ENCODE assay signal across 8 cellular contexts in the genomic region with DNA sequence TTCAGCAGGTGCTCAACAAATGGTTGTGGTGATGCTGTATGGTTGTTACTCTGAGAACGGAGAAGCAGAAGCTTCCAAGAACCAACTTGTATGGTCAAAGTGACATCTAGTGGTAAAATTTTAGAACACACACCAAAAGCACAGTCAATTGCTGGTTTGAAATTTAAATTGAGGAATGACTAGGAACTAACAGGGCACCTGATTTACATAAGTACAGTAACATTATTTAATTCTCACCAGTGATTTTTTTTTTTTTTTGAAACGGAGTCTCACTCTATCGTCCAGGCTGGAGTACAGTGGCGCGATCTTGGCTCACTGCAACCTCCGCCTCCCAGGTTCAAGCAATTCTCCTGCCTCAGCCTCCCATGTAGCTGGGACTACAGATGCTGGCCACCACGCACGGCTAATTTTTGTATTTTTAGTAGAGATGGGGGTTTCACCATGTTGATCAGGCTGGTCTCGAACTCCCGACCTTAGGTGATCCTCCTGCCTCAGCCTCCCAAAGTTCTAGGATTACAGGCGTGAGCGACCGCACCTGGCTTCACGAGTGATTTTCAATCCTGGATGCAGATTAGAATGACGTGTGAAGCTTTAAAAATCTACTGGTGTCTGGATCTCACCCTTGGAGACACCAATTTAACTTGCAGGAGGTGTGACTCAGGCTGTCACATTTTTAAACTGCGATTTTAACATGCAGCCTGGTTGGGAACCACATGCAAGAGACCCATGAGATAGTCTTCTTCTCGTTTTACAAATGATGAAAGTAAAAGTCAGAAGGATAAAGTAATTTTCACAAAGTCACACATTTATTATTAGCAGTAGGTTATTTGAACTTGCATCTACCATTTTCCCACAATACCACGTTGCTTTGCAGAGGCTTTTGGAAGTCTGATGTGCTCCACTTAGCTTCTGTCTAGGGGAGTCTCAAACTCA. TPM values are rescaled to one million over a fixed set of nuclear protein-coding genes. Genes with fewer than 3 reads are reported as not detected.
DNase-seq lines count a peak whose midpoint lies in the region; ATAC-seq, FAIRE-seq and TF ChIP-seq lines count a peak whose summit lies in the region.

No MANE protein-coding gene starts in this region.

- H3K27ac ChIP-seq in upper lobe of right lung: no peak overlapping the region

- H3K4me1 ChIP-seq in upper lobe of right lung: peaks cover 2% of the 10 kb centered on the region

- H3K27me3 ChIP-seq in bronchial epithelial cell (ENCODE audit: control insufficient read depth, insufficient read depth, low read length): no peaks in the 10 kb centered on the region
- no peaks in the 10 kb centered on the region for H3K27me3 ChIP-seq in upper lobe of right lung

- TF ChIP-seq CTCF in bronchial epithelial cell (IDR thresholded peaks at IDR 0.05; ENCODE audit: insufficient read depth, low read length, severe bottlenecking) (peak; percentile 49), upper lobe of right lung (IDR thresholded peaks at IDR 0.05) (peak; percentile 72)

- DNase-seq in EL (peak; percentile 64), HuH-7 (ENCODE audit: low spot score) (peak; percentile 45), NCI-H82 treated with DMSO at 0.1 percent for 48 hours (lab: John Stamatoyannopoulos, UW; ENCODE audit: unreplicated experiment) (peak; percentile 63), bronchial epithelial cell (ENCODE audit: low read depth) (peak; percentile 70), kidney tubule cell (ENCODE audit: low spot score) (peak; percentile 73), upper lobe of right lung (no peak)

- no peaks in the 10 kb centered on the region for H3K9me3 ChIP-seq in upper lobe of right lung

- ATAC-seq in upper lobe of right lung (peak; percentile 87), HG03469 (IDR thresholded peaks at IDR 0.05; ENCODE audit: unreplicated experiment) (no peak), HG02678 (IDR thresholded peaks at IDR 0.05; ENCODE audit: unreplicated experiment) (no peak)

- H3K4me3 ChIP-seq in bronchial epithelial cell (ENCODE audit: low read depth, low read length) (no peak overlapping the region), upper lobe of right lung (no peak overlapping the region)

- H3K36me3 ChIP-seq in bronchial epithelial cell (ENCODE audit: control insufficient read depth, insufficient read depth, low read length) (no peaks in the 10 kb centered on the region), upper lobe of right lung (no peaks in the 10 kb centered on the region)

- FAIRE-seq in bronchial epithelial cell (lab: Jason Lieb, UNC): no peak

- intact Hi-C loops in upper lobe of right lung (cut with DNase I): no loop called here

RNA-seq across cellular contexts. Expression of a gene that starts 14.1 kb away (rescaled TPM):
- total RNA-seq in bronchial epithelial cell (18.2 and 27.7 TPM in 2 replicates), upper lobe of right lung (139 TPM)

RNA-seq across cellular contexts. Expression of a gene that starts 18.3 kb away (rescaled TPM):
- total RNA-seq in bronchial epithelial cell: 16.1 and 25.8 TPM in 2 replicates
- 11.3 TPM for total RNA-seq in upper lobe of right lung
